In the genomic region with DNA sequence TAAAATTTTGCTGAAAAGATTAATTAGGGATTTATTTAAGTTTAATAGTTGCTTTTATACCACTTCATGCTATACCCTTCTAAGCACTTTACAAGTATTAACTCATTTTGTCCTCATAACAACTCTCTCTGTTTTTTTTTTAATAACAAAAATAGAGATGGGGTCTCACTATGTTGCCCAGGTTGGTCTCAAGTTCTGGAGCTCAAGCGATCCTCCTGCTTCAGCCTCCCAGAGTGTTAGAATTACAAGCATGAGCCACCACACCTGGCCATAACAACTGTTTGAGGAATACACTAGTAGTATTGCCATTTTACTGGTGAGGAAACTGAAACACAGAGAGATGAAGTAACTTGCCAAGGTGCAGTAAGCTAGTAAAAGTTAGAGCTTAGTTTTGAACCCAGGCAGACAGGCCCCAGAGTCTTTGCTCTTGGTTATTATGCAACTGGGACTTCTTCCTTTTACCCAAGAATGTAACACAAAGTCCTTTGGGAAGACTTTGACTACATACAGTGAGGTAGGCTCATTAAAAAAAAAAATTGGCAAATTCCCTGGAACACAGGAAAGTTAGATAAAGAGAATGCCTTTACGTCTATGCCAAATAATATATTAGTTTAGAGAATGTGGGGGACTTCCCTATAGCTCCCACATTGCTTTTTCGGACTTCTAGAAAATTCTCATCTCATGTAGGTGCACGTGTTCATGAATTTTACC, we compare ENCODE assay signal across 30 cellular contexts.
"Had no signal": no experiment of that assay in that cellular context is flagged by ENCODE, and none has a peak within 500 bp of the region (broad histone marks: within the 10 kb centered on the region; RNA-seq: fewer than 3 reads in every experiment).

No MANE protein-coding gene starts in this region.

- H3K27ac ChIP-seq: cardiac muscle cell, SK-N-MC, VCaP had no signal

- H3K36me3 ChIP-seq: cardiac muscle cell had no signal

- H3K27me3 ChIP-seq: cardiac muscle cell had no signal

- H3K4me3 Mint-ChIP-seq: activated CD4-positive, alpha-beta memory T cell treated with anti-CD3 and anti-CD28 coated beads, Interleukin-2, amount 10 ng/mL, durations not matched to agents 7 days and 5 days; activated naive CD8-positive, alpha-beta T cell treated with anti-CD3 and anti-CD28 coated beads for 36 hours; activated T-cell treated with anti-CD3 and anti-CD28 coated beads, Interleukin-2, amount 50 U/mL, for 72 hours; activated T-helper 17 cell treated with anti-CD3 and anti-CD28 coated beads, Interleukin-2, amount 50 U/mL, for 72 hours; central memory CD8-positive, alpha-beta T cell; T-helper 1 cell treated with Interleukin-12 subunit alpha and Interleukin-12 subunit beta and Interleukin-4 antibody, amounts not matched to agents 30 μg/mL and 1 μg/mL, for 36 hours; T-helper 2 cell treated with Interferon-gamma antibody and Interleukin-4, amounts not matched to agents 5 μg/mL and 100 μg/mL, for 36 hours had no signal

- H3K9me3 Mint-ChIP-seq: activated CD4-positive, alpha-beta memory T cell treated with anti-CD3 and anti-CD28 coated beads, Interleukin-2, amount 10 ng/mL, durations not matched to agents 7 days and 5 days; activated naive CD8-positive, alpha-beta T cell treated with anti-CD3 and anti-CD28 coated beads for 36 hours; activated T-cell treated with anti-CD3 and anti-CD28 coated beads, Interleukin-2, amount 50 U/mL, for 72 hours; activated T-helper 17 cell treated with anti-CD3 and anti-CD28 coated beads, Interleukin-2, amount 50 U/mL, for 72 hours; central memory CD8-positive, alpha-beta T cell; T-helper 1 cell treated with Interleukin-12 subunit alpha and Interleukin-12 subunit beta and Interleukin-4 antibody, amounts not matched to agents 30 μg/mL and 1 μg/mL, for 36 hours; T-helper 2 cell treated with Interferon-gamma antibody and Interleukin-4, amounts not matched to agents 5 μg/mL and 100 μg/mL, for 36 hours had no signal

- H3K27ac Mint-ChIP-seq: activated CD4-positive, alpha-beta memory T cell treated with anti-CD3 and anti-CD28 coated beads, Interleukin-2, amount 10 ng/mL, durations not matched to agents 7 days and 5 days; activated T-helper 17 cell treated with anti-CD3 and anti-CD28 coated beads, Interleukin-2, amount 50 U/mL, for 72 hours; T-helper 1 cell treated with Interleukin-12 subunit alpha and Interleukin-12 subunit beta and Interleukin-4 antibody, amounts not matched to agents 30 μg/mL and 1 μg/mL, for 36 hours; T-helper 2 cell treated with Interferon-gamma antibody and Interleukin-4, amounts not matched to agents 5 μg/mL and 100 μg/mL, for 36 hours had no signal

- H3K4me3 ChIP-seq: cardiac muscle cell, SK-N-MC had no signal

- H3K4me1 Mint-ChIP-seq: activated T-helper 17 cell treated with anti-CD3 and anti-CD28 coated beads, Interleukin-2, amount 50 U/mL, for 72 hours had no signal

- H3K27me3 Mint-ChIP-seq: activated naive CD8-positive, alpha-beta T cell treated with anti-CD3 and anti-CD28 coated beads for 36 hours; activated T-helper 17 cell treated with anti-CD3 and anti-CD28 coated beads, Interleukin-2, amount 50 U/mL, for 72 hours; central memory CD8-positive, alpha-beta T cell had no signal

- ATAC-seq: activated T-helper 17 cell treated with anti-CD3 and anti-CD28 coated beads, Interleukin-2, amount 50 U/mL, for 72 hours had no signal

- DNase-seq: activated CD4-positive, alpha-beta memory T cell treated with anti-CD3 and anti-CD28 coated beads, Interleukin-2, amount 10 ng/mL, durations not matched to agents 7 days and 5 days; activated CD4-positive, alpha-beta T cell treated with anti-CD3 and anti-CD28 coated beads for 1 hour; activated CD4-positive, alpha-beta T cell treated with anti-CD3 and anti-CD28 coated beads for 48 hours; activated CD4-positive, CD25-positive, alpha-beta regulatory T cell; activated effector memory CD4-positive, alpha-beta T cell treated with anti-CD3 and anti-CD28 coated beads, Interleukin-2, amount 50 U/mL, for 16 hours; activated naive CD4-positive, alpha-beta T cell; activated naive CD4-positive, alpha-beta T cell treated with anti-CD3 and anti-CD28 coated beads, Interleukin-2, amount 50 U/mL, for 16 hours; activated naive CD8-positive, alpha-beta T cell treated with anti-CD3 and anti-CD28 coated beads for 36 hours; activated T-cell treated with anti-CD3 and anti-CD28 coated beads, Interleukin-2, amount 50 U/mL, for 1 hour; activated T-cell treated with anti-CD3 and anti-CD28 coated beads, Interleukin-2, amount 50 U/mL, for 72 hours; amniotic stem cell; aorta; NCI-H1092 treated with DMSO at 0.1 percent for 48 hours; NCI-H1417; NCI-H146; NCI-H187; NCI-H2029 treated with DMSO at 0.1 percent for 48 hours; NCI-H2107; NCI-H2171; NCI-H510A; NCI-H526; NCI-H748 treated with DMSO at 0.1 percent for 48 hours; Right ventricle myocardium superior had no signal
